Comparison of ENCODE assay signal across 8 cellular contexts in genomic region chr22:38114484-38115398, GRCh38. TPM values are rescaled to one million over a fixed set of nuclear protein-coding genes. Genes with fewer than 3 reads are reported as not detected.
DNase-seq lines count a peak whose midpoint lies in the region; ATAC-seq, FAIRE-seq and TF ChIP-seq lines count a peak whose summit lies in the region.

No MANE protein-coding gene starts in this region.

- dilution Hi-C loops in endothelial cell of umbilical vein (cut with MboI; ENCODE audit: extremely low pct_ligation_motif_present, low sequenced_read_pairs): no loop called here

- peak overlapping the region; percentile 68 for H3K4me3 Mint-ChIP-seq in HFFc6

- no peak overlapping the region for H3K27ac Mint-ChIP-seq in HFFc6

- TF ChIP-seq CTCF in HFFc6 (IDR thresholded peaks at IDR 0.05): peak; percentile 97
- TF ChIP-seq CTCF in OCI-LY1 (IDR thresholded peaks at IDR 0.05; ENCODE audit: low read length): peak; percentile 89
- TF ChIP-seq CTCF in endothelial cell of umbilical vein (IDR thresholded peaks at IDR 0.05; ENCODE audit: extremely low read depth in 1 of 2, insufficient read depth in 1 of 2, low read depth in 1 of 2, low read length in 2 of 2): peak; percentile 96 to 99

- peaks cover 14% of the 10 kb centered on the region for H3K4me1 Mint-ChIP-seq in HFFc6 (ENCODE audit: low read depth)

- BruUV-seq in endothelial cell of umbilical vein (replicated peaks; lab: Mats Ljungman, UMichigan): no TSS peak

- CTCF ChIA-PET in endothelial cell of umbilical vein (lab: Charles Lee): interaction anchor here (0.6 to 3.0 kb wide), 60 partner anchors 10 to 284 kb away, joined by 3 to 42 read pairs (median 6); partner anchors contain the start of genes MAFF and PLA2G6

- no peaks in the 10 kb centered on the region for H3K9me1 ChIP-seq in endothelial cell of umbilical vein (replicated peaks; ENCODE audit: control insufficient read depth, extremely low read depth, insufficient read depth, low read length)

- H3K9me3 ChIP-seq in OCI-LY1 (ENCODE audit: low read length) (no peaks in the 10 kb centered on the region), endothelial cell of umbilical vein (replicated peaks; ENCODE audit: control insufficient read depth, insufficient read depth, low read length) (no peaks in the 10 kb centered on the region)

- H3K36me3 ChIP-seq in OCI-LY1 (ENCODE audit: insufficient read depth, low read length): no peaks in the 10 kb centered on the region
- no peaks in the 10 kb centered on the region for H3K36me3 ChIP-seq in endothelial cell of umbilical vein (ENCODE audit: control insufficient read depth in 2 of 2, extremely low read depth in 1 of 2, insufficient read depth in 2 of 2, low read length in 2 of 2)

- H2AFZ ChIP-seq in OCI-LY1 (ENCODE audit: low read length) (no peak overlapping the region), endothelial cell of umbilical vein (ENCODE audit: low read depth, low read length) (no peak overlapping the region)

- no peaks in the 10 kb centered on the region for H4K20me1 ChIP-seq in OCI-LY1 (ENCODE audit: insufficient read depth, low read length)
- no peaks in the 10 kb centered on the region for H4K20me1 ChIP-seq in endothelial cell of umbilical vein (replicated peaks; ENCODE audit: control insufficient read depth, extremely low read depth, insufficient read depth, low read length)

- H3K9ac ChIP-seq in OCI-LY1 (ENCODE audit: low read length) (no peak overlapping the region), endothelial cell of umbilical vein (replicated peaks; ENCODE audit: extremely low read depth, insufficient read depth, low read length) (no peak overlapping the region)

- FAIRE-seq in endothelial cell of umbilical vein (lab: Jason Lieb, UNC): peak; percentile 92

- no peak overlapping the region for H3K4me2 ChIP-seq in OCI-LY1 (ENCODE audit: low read length)
- H3K4me2 ChIP-seq in endothelial cell of umbilical vein (ENCODE audit: insufficient read depth, low read length): no peak overlapping the region

- peaks cover 5% of the 10 kb centered on the region for H3K27me3 Mint-ChIP-seq in HFFc6 (ENCODE audit: insufficient read depth)

- H3F3A ChIP-seq in OCI-LY1 (ENCODE audit: insufficient read depth, low read length): no peaks in the 10 kb centered on the region

- intact Hi-C loops in endothelial cell of umbilical vein (cut with micrococcal nuclease): loop anchor here (1.0 to 2.0 kb wide), 4 partner anchors 62 to 116 kb away; partner anchors contain the start of gene MAFF

- no peaks in the 10 kb centered on the region for H3K9me2 ChIP-seq in OCI-LY1 (ENCODE audit: low read depth, low read length)

- H3K4me1 ChIP-seq in OCI-LY1 (ENCODE audit: insufficient read depth, low read length, severe bottlenecking) (no peaks in the 10 kb centered on the region), endothelial cell of umbilical vein (ENCODE audit: control insufficient read depth, extremely low read depth, insufficient read depth, low read length) (no peaks in the 10 kb centered on the region)

- DNase-seq in C1 segment of cervical spinal cord (lab: John Stamatoyannopoulos, UW) (peak; percentile 7 to 84 (median 67)), HFFc6 (peak; percentile 83), endothelial cell of umbilical vein (ENCODE audit: low read depth, low spot score) (peak; percentile 77), middle frontal gyrus (ENCODE audit: extremely low spot score, low spot score) (peak; percentile 69)
- DNase-seq in activated CD8-positive, alpha-beta memory T cell treated with anti-CD3 and anti-CD28 coated beads, Interleukin-2, amount 50 U/mL, for 4 hours: peak; percentile 80
- peak; percentile 73 to 75 for DNase-seq in stimulated activated CD8-positive, alpha-beta memory T cell treated with anti-CD3 and anti-CD28 coated beads, Interleukin-2, amount 100 ng/mL, for 48 hours (ENCODE audit: low read depth in 2 of 2)

- POLR2A ChIA-PET in endothelial cell of umbilical vein (lab: Charles Lee): interaction anchor here (1.2 kb wide), 2 partner anchors 87 to 89 kb away, joined by 3 to 6 read pairs; partner anchors contain the start of gene MAFF

- H3K27ac ChIP-seq in OCI-LY1 (ENCODE audit: low read depth, low read length, poor library complexity, severe bottlenecking): no peak overlapping the region
- H3K27ac ChIP-seq in endothelial cell of umbilical vein (ENCODE audit: insufficient read depth, low read depth, low read length): no peak overlapping the region

- H3K9me3 Mint-ChIP-seq in HFFc6: peaks cover 1% of the 10 kb centered on the region; the same call in 1 of the 2 replicates

- H3K27me3 ChIP-seq in OCI-LY1 (ENCODE audit: insufficient read depth, low read length): no peaks in the 10 kb centered on the region
- no peaks in the 10 kb centered on the region for H3K27me3 ChIP-seq in endothelial cell of umbilical vein (ENCODE audit: control insufficient read depth in 2 of 2, insufficient read depth in 2 of 2, low read length in 2 of 2)

- ATAC-seq in HG03565 (IDR thresholded peaks at IDR 0.05; ENCODE audit: unreplicated experiment): no peak

- TF ChIP-seq POLR2A in endothelial cell of umbilical vein (IDR thresholded peaks at IDR 0.05; ENCODE audit: low read depth, low read length): no peak

- H3K4me3 ChIP-seq in OCI-LY1 (ENCODE audit: low read depth, low read length, poor library complexity, severe bottlenecking) (no peak overlapping the region), endothelial cell of umbilical vein (replicated peaks in 1 of 3; ENCODE audit: insufficient read depth in 1 of 3, low read depth in 1 of 3, low read length in 3 of 3) (no peak overlapping the region)

- no peaks in the 10 kb centered on the region for H3K79me2 ChIP-seq in OCI-LY1 (ENCODE audit: insufficient read depth, low read length)
- H3K79me2 ChIP-seq in endothelial cell of umbilical vein (ENCODE audit: control insufficient read depth, insufficient read depth, low read length): no peaks in the 10 kb centered on the region

- no peaks in the 10 kb centered on the region for H3K36me3 Mint-ChIP-seq in HFFc6 (ENCODE audit: low read depth)

TF ChIP-seq in endothelial cell of umbilical vein, 7 proteins besides CTCF, POLR2A, EP300 and RAD21:
- no peak for TF ChIP-seq EZH2 (IDR thresholded peaks at IDR 0.05; ENCODE audit: borderline replicate concordance, low read depth, low read length, severe bottlenecking)
- no peak for TF ChIP-seq JUN (IDR thresholded peaks at IDR 0.05; ENCODE audit: borderline replicate concordance, insufficient read depth, insufficient read length, low read depth)
- no peak for TF ChIP-seq MAX (IDR thresholded peaks at IDR 0.05; ENCODE audit: insufficient read depth, insufficient read length)
- no peak for TF ChIP-seq FOS (IDR thresholded peaks at IDR 0.05; ENCODE audit: borderline replicate concordance, insufficient read depth, low read length)
- TF ChIP-seq MYC (IDR thresholded peaks at IDR 0.05; ENCODE audit: low read depth, low read length): no peak
- TF ChIP-seq POLR2AphosphoS5 (IDR thresholded peaks at IDR 0.05; ENCODE audit: insufficient read depth, low read depth, low read length): no peak
- no peak for TF ChIP-seq GATA2 (IDR thresholded peaks at IDR 0.05; ENCODE audit: insufficient read depth, insufficient read length, low read depth, low read length)

RNA-seq across cellular contexts. Expression of gene BAIAP2L2, which starts 4.3 kb away (rescaled TPM):
- under 1 TPM in 1 of 6 experiments, not detected in 5; 0.08 TPM for total RNA-seq in HFFc6 (2021; fragmentation: NEBNext Ultra II Directional; extraction: Animal tissue kit (Norgen Biotek cat#: 25700))
- 0.16 and 0.20 TPM in 2 replicates for total RNA-seq in endothelial cell of umbilical vein
- 0.35 and 0.43 TPM in 2 replicates for polyA plus RNA-seq in endothelial cell of umbilical vein
- 0.11 and 0.15 TPM in 2 replicates for polyA plus RNA-seq in endothelial cell of umbilical vein (2011; cell fraction: cytosol; rRNA removed)
- 0.17 and 0.50 TPM in 2 replicates for polyA plus RNA-seq in endothelial cell of umbilical vein (2011; cell fraction: nucleus; rRNA removed)
- polyA plus RNA-seq in endothelial cell of umbilical vein (2012): 0.13 and 0.95 TPM in 2 replicates
- polyA minus RNA-seq in endothelial cell of umbilical vein: not detected in 2 replicates
- polyA minus RNA-seq in endothelial cell of umbilical vein (2011; cell fraction: cytosol; rRNA and poly(A)+ RNA removed): not detected
- polyA minus RNA-seq in endothelial cell of umbilical vein (2011; cell fraction: nucleus; rRNA and poly(A)+ RNA removed): not detected in 2 replicates

RNA-seq across cellular contexts. Expression of gene SLC16A8, which starts 30.8 kb away (rescaled TPM):
- not detected for total RNA-seq in HFFc6 (2021; fragmentation: NEBNext Ultra II Directional; extraction: Animal tissue kit (Norgen Biotek cat#: 25700))
- not detected in 2 replicates for total RNA-seq in endothelial cell of umbilical vein
- polyA plus RNA-seq in endothelial cell of umbilical vein: 0.06 and 0.14 TPM in 2 replicates
- polyA plus RNA-seq in endothelial cell of umbilical vein (2011; cell fraction: cytosol; rRNA removed): not detected in 2 replicates
- polyA plus RNA-seq in endothelial cell of umbilical vein (2011; cell fraction: nucleus; rRNA removed): not detected in 2 replicates
- 0.11 and 0.27 TPM in 2 replicates for polyA plus RNA-seq in endothelial cell of umbilical vein (2012)
- not detected in 2 replicates for polyA minus RNA-seq in endothelial cell of umbilical vein
- not detected for polyA minus RNA-seq in endothelial cell of umbilical vein (2011; cell fraction: cytosol; rRNA and poly(A)+ RNA removed)
- polyA minus RNA-seq in endothelial cell of umbilical vein (2011; cell fraction: nucleus; rRNA and poly(A)+ RNA removed): not detected in 2 replicates

RNA-seq across cellular contexts. Expression of gene PICK1, which starts 57.5 kb away (rescaled TPM):
- total RNA-seq in HFFc6 (2021; fragmentation: NEBNext Ultra II Directional; extraction: Animal tissue kit (Norgen Biotek cat#: 25700)): 1 to 10 TPM; 7.0 to 10.0 (median 7.7) TPM
- 18.0 and 18.5 TPM in 2 replicates for total RNA-seq in endothelial cell of umbilical vein
- 18.8 and 20.8 TPM in 2 replicates for polyA plus RNA-seq in endothelial cell of umbilical vein
- polyA plus RNA-seq in endothelial cell of umbilical vein (2011; cell fraction: cytosol; rRNA removed): 13.5 and 19.5 TPM in 2 replicates
- 71.5 and 71.9 TPM in 2 replicates for polyA plus RNA-seq in endothelial cell of umbilical vein (2011; cell fraction: nucleus; rRNA removed)
- 5.3 and 7.7 TPM in 2 replicates for polyA plus RNA-seq in endothelial cell of umbilical vein (2012)
- 24.9 and 25.1 TPM in 2 replicates for polyA minus RNA-seq in endothelial cell of umbilical vein
- polyA minus RNA-seq in endothelial cell of umbilical vein (2011; cell fraction: cytosol; rRNA and poly(A)+ RNA removed): 9.7 TPM
- 11.1 and 11.5 TPM in 2 replicates for polyA minus RNA-seq in endothelial cell of umbilical vein (2011; cell fraction: nucleus; rRNA and poly(A)+ RNA removed)
